11 cellular contexts compared by ENCODE assay signal in the genomic region with DNA sequence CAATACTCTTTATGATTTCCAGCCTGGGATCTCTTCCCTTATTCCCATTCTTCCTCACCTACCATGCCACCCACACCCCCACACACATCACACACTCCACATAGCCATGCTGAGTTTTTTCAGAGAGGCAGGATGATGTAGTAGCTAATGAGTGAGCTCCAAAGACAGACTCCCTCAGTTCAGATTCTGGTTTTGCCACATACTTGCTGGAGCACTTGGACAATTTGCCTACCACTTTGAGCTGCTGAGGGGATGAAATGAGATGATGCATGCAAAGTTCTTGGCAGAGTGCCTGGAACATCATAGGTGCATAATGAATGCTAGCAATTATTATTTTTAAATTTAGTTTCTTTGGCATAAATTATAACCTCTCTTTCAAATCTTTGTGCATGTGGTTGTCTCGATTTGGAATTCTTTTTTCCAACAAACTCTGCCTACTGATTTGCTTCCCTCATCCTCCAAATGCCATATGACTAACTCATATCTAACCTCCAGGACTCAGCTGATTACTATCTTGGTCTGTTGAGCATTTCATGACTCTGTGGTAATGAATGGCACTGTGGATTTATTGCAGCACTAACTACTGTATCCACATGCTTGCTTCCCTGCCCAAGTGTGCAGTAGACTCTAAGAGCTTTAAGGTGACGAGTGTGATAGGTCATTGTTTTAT.
DNase-seq lines count a peak whose midpoint lies in the region; ATAC-seq lines count a peak whose summit lies in the region.
"Had no signal": no experiment of that assay in that cellular context is flagged by ENCODE, and none has a peak within 500 bp of the region (broad histone marks: within the 10 kb centered on the region; RNA-seq: fewer than 3 reads in every experiment).

No MANE protein-coding gene starts in this region.

- ATAC-seq in GM18858 (IDR thresholded peaks at IDR 0.05; ENCODE audit: unreplicated experiment) (no peak), GM19467 (IDR thresholded peaks at IDR 0.05; ENCODE audit: unreplicated experiment) (no peak), GM18907 (IDR thresholded peaks at IDR 0.05; ENCODE audit: unreplicated experiment) (no peak)
- ATAC-seq: activated CD8-positive, alpha-beta T cell treated with anti-CD3 and anti-CD28 coated beads, Interleukin-2, amount 10 ng/mL, durations not matched to agents 7 days and 5 days; body of pancreas had no signal

- peaks cover 8% of the 10 kb centered on the region for H3K4me1 ChIP-seq in mesodermal cell (ENCODE audit: control insufficient read depth, insufficient read depth, low read length, poor library complexity, severe bottlenecking)
- H3K4me1 ChIP-seq: body of pancreas had no signal

- 50% methylated on average over 1 of the region's 2 CpGs; no CpG with 5 or more reads in 1 of the 2 experiments for WGBS in mesodermal cell (ENCODE audit: insufficient coverage in 2 of 2), 2 experiments

- no peaks in the 10 kb centered on the region for H3K9me3 ChIP-seq in mesodermal cell (ENCODE audit: control insufficient read depth, low read length)
- H3K9me3 ChIP-seq: body of pancreas had no signal

- H3K36me3 ChIP-seq in mesodermal cell (ENCODE audit: control insufficient read depth, insufficient read depth, low read length) = no peaks in the 10 kb centered on the region

- H3K4me3 ChIP-seq in mesodermal cell (ENCODE audit: extremely low read depth, insufficient read depth, low read length, poor library complexity, severe bottlenecking) = no peak overlapping the region
- H3K4me3 ChIP-seq: body of pancreas had no signal

- peak overlapping the region; percentile 43 for H3K27ac ChIP-seq in mesodermal cell (ENCODE audit: low read depth, low read length, severe bottlenecking)
- H3K27ac ChIP-seq: body of pancreas had no signal

- DNase-seq in EH (ENCODE audit: low read depth) (peak; percentile 97), NCI-H1436 (lab: John Stamatoyannopoulos, UW) (peak; percentile 50), amniotic epithelial cell (ENCODE audit: low read depth) (peak; percentile 92), T-helper 2 cell (no peak)
- DNase-seq: activated CD8-positive, alpha-beta T cell treated with anti-CD3 and anti-CD28 coated beads, Interleukin-2, amount 10 ng/mL, durations not matched to agents 7 days and 5 days; body of pancreas; nephron progenitor cell had no signal

Comparison
In these comparisons a context has a peak if more than half of its experiments do, and no peak if none do; other contexts are left out.
1. DNase-seq: peak in EH (single experiment), NCI-H1436 (single experiment) and amniotic epithelial cell (single experiment); none in T-helper 2 cell (0 of 5).